11 cellular contexts compared by ENCODE assay signal in genomic region chr13:36850790-36851438, GRCh38. TPM values are rescaled to one million over a fixed set of nuclear protein-coding genes. Genes with fewer than 3 reads are reported as not detected.
DNase-seq lines count a peak whose midpoint lies in the region; ATAC-seq, FAIRE-seq and TF ChIP-seq lines count a peak whose summit lies in the region.
"Had no signal": no experiment of that assay in that cellular context is flagged by ENCODE, and none has a peak within 500 bp of the region (broad histone marks: within the 10 kb centered on the region; RNA-seq: fewer than 3 reads in every experiment).

No MANE protein-coding gene starts in this region.

- H3K79me2 ChIP-seq in HepG2 (ENCODE audit: insufficient read depth, low read length), result no peaks in the 10 kb centered on the region

- TF ChIP-seq RAD21 in HepG2 (CRISPR knock-in tag; IDR thresholded peaks at IDR 0.05), result peak; percentile 30; the same call in 1 of the 2 replicates

- WGBS in HepG2 (ENCODE audit: low lambda C conversion rate), result 93% methylated on average over 13 of the region's 13 CpGs
- 82% methylated on average over 13 of the region's 13 CpGs for WGBS in right lobe of liver (ENCODE audit: insufficient coverage, low coverage, low lambda C conversion rate, missing lambda C conversion rate)

- no peak overlapping the region for H3K4me2 ChIP-seq in HepG2 (ENCODE audit: low read depth, low read length)

- no peak for TF ChIP-seq POLR2A in HepG2 (IDR thresholded peaks at IDR 0.05; ENCODE audit: insufficient read depth in 1 of 2, low read depth in 2 of 2, low read length in 2 of 2)
- TF ChIP-seq POLR2A in right lobe of liver (IDR thresholded peaks at IDR 0.05), result no peak

- TF ChIP-seq EP300 in HepG2 (IDR thresholded peaks at IDR 0.05; ENCODE audit: low read depth in 2 of 2, low read length in 2 of 2) (no peak), HepG2 (CRISPR knock-in tag; IDR thresholded peaks at IDR 0.05; ENCODE audit: borderline replicate concordance) (no peak)

- H3K4me1 ChIP-seq in HepG2 (ENCODE audit: insufficient read depth, low read length) (no peaks in the 10 kb centered on the region), right lobe of liver (no peaks in the 10 kb centered on the region)

- H3K27ac Mint-ChIP-seq in type B pancreatic cell, result no peak overlapping the region

- H4K20me1 ChIP-seq in HepG2 (ENCODE audit: insufficient read depth, low read length), result no peaks in the 10 kb centered on the region

- POLR2A ChIA-PET in HepG2 (lab: Yijun Ruan, JAX), result no interaction called here

- H3K9ac ChIP-seq in HepG2 (ENCODE audit: insufficient read depth, low read depth, low read length), result no peak overlapping the region

- H3K27me3 ChIP-seq in HepG2 (ENCODE audit: control insufficient read depth in 1 of 2, insufficient read depth in 2 of 2, low read length in 2 of 2), result no peaks in the 10 kb centered on the region
- H3K27me3 ChIP-seq in right lobe of liver, result no peaks in the 10 kb centered on the region
- no peaks in the 10 kb centered on the region for H3K27me3 ChIP-seq in MG63

- H3K4me3 ChIP-seq in HepG2 (replicated peaks in 1 of 3; ENCODE audit: insufficient read depth in 1 of 3, low read depth in 2 of 3, low read length in 3 of 3), result no peak overlapping the region
- H3K4me3 ChIP-seq in right lobe of liver, result no peak overlapping the region
- no peak overlapping the region for H3K4me3 ChIP-seq in cardiac fibroblast (replicated peaks in 1 of 2; ENCODE audit: low read depth in 2 of 2, low read length in 2 of 2)
- H3K4me3 ChIP-seq in MG63, result no peak overlapping the region

- no peaks in the 10 kb centered on the region for H3K9me3 Mint-ChIP-seq in type B pancreatic cell
- H3K9me3 Mint-ChIP-seq: nephron had no signal

- peaks cover 4 to 18% of the 10 kb centered on the region in 2 experiments for H3K36me3 ChIP-seq in HepG2 (replicated peaks in 1 of 2; ENCODE audit: control insufficient read depth in 1 of 2, insufficient read depth in 2 of 2, low read length in 2 of 2)
- H3K36me3 ChIP-seq in right lobe of liver, result no peaks in the 10 kb centered on the region
- peaks cover 3% of the 10 kb centered on the region for H3K36me3 ChIP-seq in MG63

- CTCF ChIA-PET in HepG2 (lab: Yijun Ruan, JAX; ENCODE audit: low intra/inter-chr PET ratio, low total read pairs), result interaction anchor here (1.2 kb wide), 1 partner anchor 130 kb away, joined by 3 read pairs; no protein-coding TSS in a partner anchor

- H3K36me3 Mint-ChIP-seq in type B pancreatic cell, result peaks cover 15% of the 10 kb centered on the region

- ATAC-seq in HepG2 (peak; percentile 77), right lobe of liver (no peak), HG02973 (IDR thresholded peaks at IDR 0.05; ENCODE audit: unreplicated experiment) (no peak)

- no TSS peak for BruUV-seq in HepG2 (replicated peaks; lab: Mats Ljungman, UMichigan)

- FAIRE-seq in HepG2 (lab: Jason Lieb, UNC), result no peak

- H2AFZ ChIP-seq in HepG2 (ENCODE audit: low read length), result no peak overlapping the region

- peak; percentile 56 for TF ChIP-seq CTCF in HepG2 (CRISPR knock-in tag; IDR thresholded peaks at IDR 0.05)
- no peak for TF ChIP-seq CTCF in right lobe of liver (IDR thresholded peaks at IDR 0.05)
- peak; percentile 21 for TF ChIP-seq CTCF in cardiac fibroblast (IDR thresholded peaks at IDR 0.05; ENCODE audit: low read depth, low read length)
- TF ChIP-seq CTCF in type B pancreatic cell (conservative IDR thresholded peaks at IDR 0.05), result peak; percentile 57

- H3K27ac ChIP-seq in HepG2 (ENCODE audit: extremely low read length, insufficient read depth, low read length) (no peak overlapping the region), right lobe of liver (no peak overlapping the region)
- H3K27ac ChIP-seq: epithelial cell of prostate had no signal

- H3K4me1 Mint-ChIP-seq in type B pancreatic cell (ENCODE audit: unreplicated experiment), result peaks cover 14% of the 10 kb centered on the region
- H3K4me1 Mint-ChIP-seq: nephron had no signal

- H3K4me3 Mint-ChIP-seq in type B pancreatic cell, result no peak overlapping the region
- H3K4me3 Mint-ChIP-seq: nephron had no signal

- no peaks in the 10 kb centered on the region for H3K27me3 Mint-ChIP-seq in type B pancreatic cell

- in situ Hi-C loops in HepG2 (cut with HindIII; ENCODE audit: extremely low pct_ligation_motif_present, low pct_unique_long_range_greater_than_20kb), result no loop called here

- intact Hi-C loops in HepG2 (cut with micrococcal nuclease; ENCODE audit: unreplicated experiment), result loop anchor here (2.0 kb wide), 1 partner anchor 130 kb away; no protein-coding TSS in a partner anchor
- intact Hi-C loops in right lobe of liver (cut with DNase I), result loop anchor here in 1 of 2 donors (10.0 kb wide), 1 partner anchor 134 kb away; no protein-coding TSS in a partner anchor

- DNase-seq in HepG2 (ENCODE audit: low spot score), result peak; percentile 23
- DNase-seq in right lobe of liver, result no peak
- peak; percentile 33 for DNase-seq in NCI-H2107 treated with DMSO at 0.1 percent for 48 hours (lab: John Stamatoyannopoulos, UW; ENCODE audit: unreplicated experiment)
- peak in 1 of 2 donors; percentile 15 for DNase-seq in cardiac fibroblast (ENCODE audit: low read depth in 2 of 2)
- DNase-seq in type B pancreatic cell (ENCODE audit: extremely low spot score, unreplicated experiment), result no peak
- DNase-seq in COLO829 (ENCODE audit: low spot score), result no peak
- no peak for DNase-seq in MG63
- DNase-seq: NCI-H226 had no signal

- H3K9me3 ChIP-seq in HepG2 (ENCODE audit: low read length), result no peaks in the 10 kb centered on the region
- H3K9me3 ChIP-seq in right lobe of liver, result no peaks in the 10 kb centered on the region
- H3K9me3 ChIP-seq in MG63, result no peaks in the 10 kb centered on the region

TF ChIP-seq in HepG2, 621 proteins besides CTCF, POLR2A, EP300 and RAD21:
- peak; percentile 71 for TF ChIP-seq STAG1 (CRISPR knock-in tag; IDR thresholded peaks at IDR 0.05)
- TF ChIP-seq SMC3 (IDR thresholded peaks at IDR 0.05; ENCODE audit: low read length), result no peak; the same call in 1 of the 2 replicates

RNA-seq across cellular contexts. Expression of gene RFXAP, which starts 31.9 kb away (rescaled TPM):
- total RNA-seq in HepG2 (2016; rRNA removed; fragmentation: Illumina TruSeq; extraction: Trizol), result 1.8 and 4.4 TPM in 2 replicates
- 0.40 and 0.53 TPM in 2 replicates for total RNA-seq in HepG2 (2016; cell fraction: cytosol; rRNA removed; fragmentation: Illumina TruSeq; extraction: Trizol; ENCODE audit: low read depth)
- total RNA-seq in HepG2 (2016; cell fraction: insoluble cytoplasmic fraction; rRNA removed; fragmentation: Illumina TruSeq; extraction: Trizol), result 2.1 and 3.6 TPM in 2 replicates
- 3.3 and 3.5 TPM in 2 replicates for total RNA-seq in HepG2 (2016; cell fraction: membrane; rRNA removed; fragmentation: Illumina TruSeq; extraction: Trizol)
- total RNA-seq in HepG2 (2016; cell fraction: nucleus; rRNA removed; fragmentation: Illumina TruSeq; extraction: Trizol), result 4.8 and 5.9 TPM in 2 replicates
- polyA plus RNA-seq in HepG2 (2011; rRNA removed), result 6.9 and 7.9 TPM in 2 replicates
- 3.0 and 4.3 TPM in 2 replicates for polyA plus RNA-seq in HepG2 (2011; cell fraction: cytosol; rRNA removed)
- 5.9 and 7.8 TPM in 2 replicates for polyA plus RNA-seq in HepG2 (2011; cell fraction: nucleus; rRNA removed)
- polyA plus RNA-seq in HepG2 (2012), result 8.1 and 9.7 TPM in 2 replicates
- polyA plus RNA-seq in HepG2 (2016; cell fraction: cytosol; fragmentation: Illumina TruSeq; extraction: Trizol; ENCODE audit: low read depth), result 0.99 and 2.0 TPM in 2 replicates
- 12.7 and 13.6 TPM in 2 replicates for polyA plus RNA-seq in HepG2 (2016; cell fraction: insoluble cytoplasmic fraction; fragmentation: Illumina TruSeq; extraction: Trizol; ENCODE audit: low read depth)
- 4.3 and 5.6 TPM in 2 replicates for polyA plus RNA-seq in HepG2 (2016; cell fraction: membrane; fragmentation: Illumina TruSeq; extraction: Trizol; ENCODE audit: low read depth)
- 17.8 and 18.4 TPM in 2 replicates for polyA plus RNA-seq in HepG2 (2016; cell fraction: nucleus; fragmentation: Illumina TruSeq; extraction: Trizol; ENCODE audit: insufficient read depth, low read depth)
- 1.7 and 1.9 TPM in 2 replicates for polyA minus RNA-seq in HepG2 (2011; rRNA and poly(A)+ RNA removed; ENCODE audit: low replicate concordance)
- polyA minus RNA-seq in HepG2 (2011; cell fraction: cytosol; rRNA and poly(A)+ RNA removed), result 2.0 and 2.9 TPM in 2 replicates
- 8.5 and 10.2 TPM in 2 replicates for polyA minus RNA-seq in HepG2 (2011; cell fraction: nucleus; rRNA and poly(A)+ RNA removed)
- 1 to 10 TPM in 3 of 6 experiments, under 1 TPM in 3; 0.50 to 1.6 (median 1.0) TPM for total RNA-seq in right lobe of liver
- total RNA-seq in type B pancreatic cell (ENCODE audit: low replicate concordance), result 7.8 and 10.5 TPM in 2 replicates
- total RNA-seq in MG63 (2014; rRNA removed; shearing (Covaris generic); ENCODE audit: low replicate concordance), result 4.0 and 10.5 TPM in 2 replicates

Comparison
In these comparisons a context has a peak if more than half of its experiments do, and no peak if none do; other contexts are left out.
1. DNase-seq: peak in HepG2 (single experiment) and NCI-H2107 treated with DMSO at 0.1 percent for 48 hours (single experiment); none in right lobe of liver (0 of 3), type B pancreatic cell (single experiment), COLO829 (single experiment) and MG63 (single experiment).
2. CTCF ChIP-seq: peak in HepG2 (single experiment), cardiac fibroblast (single experiment) and type B pancreatic cell (single experiment); none in right lobe of liver (0 of 4).